ENCODE assay signal across 27 cellular contexts in genomic region chr12:109704371-109705098, GRCh38. TPM values are rescaled to one million over a fixed set of nuclear protein-coding genes. Genes with fewer than 3 reads are reported as not detected.
A peak's percentile ranks its signal among the peaks of the same experiment; 100 is the strongest.
DNase-seq lines count a peak whose midpoint lies in the region; ATAC-seq, FAIRE-seq and TF ChIP-seq lines count a peak whose summit lies in the region.
"Had no signal": no experiment of that assay in that cellular context is flagged by ENCODE, and none has a peak within 500 bp of the region (broad histone marks: within the 10 kb centered on the region; RNA-seq: fewer than 3 reads in every experiment).

No MANE protein-coding gene starts in this region.

- WGBS in HepG2 (ENCODE audit: low lambda C conversion rate), result 68% methylated on average over 4 of the region's 4 CpGs
- 52% methylated on average over 3 of the region's 4 CpGs for WGBS in right lobe of liver (ENCODE audit: insufficient coverage, low coverage, low lambda C conversion rate, missing lambda C conversion rate)
- WGBS in K562 (ENCODE audit: insufficient coverage, low coverage, missing lambda C conversion rate), result 2% methylated on average over 4 of the region's 4 CpGs

- TF ChIP-seq CTCF in HepG2 (CRISPR knock-in tag; IDR thresholded peaks at IDR 0.05), result no peak
- no peak for TF ChIP-seq CTCF in right lobe of liver (IDR thresholded peaks at IDR 0.05)
- no peak for TF ChIP-seq CTCF in K562 (IDR thresholded peaks at IDR 0.05 in 2 of 3, conservative IDR thresholded peaks at IDR 0.05 in 1 of 3; ENCODE audit: insufficient read depth in 2 of 3, low read depth in 1 of 3, low read length in 3 of 3)
- TF ChIP-seq CTCF in osteoblast (IDR thresholded peaks at IDR 0.05; ENCODE audit: extremely low read depth, low read depth, low read length), result no peak
- TF ChIP-seq CTCF in osteocyte (IDR thresholded peaks at IDR 0.05), result no peak

- H3K27me3 Mint-ChIP-seq in osteocyte (ENCODE audit: unreplicated experiment), result peaks cover 2% of the 10 kb centered on the region

- intact Hi-C loops in HepG2 (cut with micrococcal nuclease; ENCODE audit: unreplicated experiment) (no loop called here), right lobe of liver (cut with DNase I) (no loop called here), K562 (cut with micrococcal nuclease) (no loop called here)

- H3K27ac ChIP-seq in HepG2 (ENCODE audit: extremely low read length, insufficient read depth, low read length) (no peak overlapping the region), right lobe of liver (no peak overlapping the region), K562 (ENCODE audit: extremely low read depth, low read depth, low read length) (no peak overlapping the region), osteoblast (ENCODE audit: low read depth, low read length) (no peak overlapping the region)
- H3K27ac ChIP-seq: BLaER1 had no signal

- peaks cover 34% of the 10 kb centered on the region for H3K4me1 ChIP-seq in HepG2 (ENCODE audit: insufficient read depth, low read length)
- H3K4me1 ChIP-seq in right lobe of liver, result peaks cover 0 to 19% (median 9%) of the 10 kb centered on the region in 4 donors
- peaks cover 2 to 4% of the 10 kb centered on the region in 2 experiments; a peak in 3 of 5 replicates for H3K4me1 ChIP-seq in K562 (replicated peaks in 1 of 2; ENCODE audit: control insufficient read depth in 2 of 2, insufficient read depth in 2 of 2, low read length in 2 of 2)
- no peaks in the 10 kb centered on the region for H3K4me1 ChIP-seq in osteoblast (ENCODE audit: insufficient read depth, low read length)

- DNase-seq in HepG2 (ENCODE audit: low spot score), result no peak
- DNase-seq in right lobe of liver, result no peak
- no peak for DNase-seq in K562 (ENCODE audit: extremely low read depth in 1 of 4, low spot score in 3 of 4)
- peak; percentile 30 for DNase-seq in osteoblast (ENCODE audit: insufficient read length, low spot score, missing footprints)
- DNase-seq in activated CD8-positive, alpha-beta memory T cell treated with anti-CD3 and anti-CD28 coated beads, Interleukin-2, amount 50 U/mL, for 4 hours, result no peak
- no peak for DNase-seq in osteocyte (ENCODE audit: extremely low spot score, unreplicated experiment)
- DNase-seq: 8988T; ACHN; BE2C; C1 segment of cervical spinal cord; CD4-positive, alpha-beta memory T cell; CD4-positive, CD25-positive, alpha-beta regulatory T cell; CD8-positive, alpha-beta memory T cell; COR-L47; DMS 273 treated with DMSO at 0.1 percent for 48 hours; DMS153; DMS53; DMS79; DND-41; EL; GDM1 had no signal

- no peaks in the 10 kb centered on the region for H3K36me3 Mint-ChIP-seq in osteocyte (ENCODE audit: unreplicated experiment)
- H3K36me3 Mint-ChIP-seq: CD14-positive monocyte; CD4-positive, alpha-beta memory T cell; CD4-positive, CD25-positive, alpha-beta regulatory T cell; CD8-positive, alpha-beta memory T cell had no signal

- no peak overlapping the region for H3K27ac Mint-ChIP-seq in osteocyte (ENCODE audit: unreplicated experiment)
- H3K27ac Mint-ChIP-seq: CD14-positive monocyte; CD4-positive, alpha-beta memory T cell; CD4-positive, CD25-positive, alpha-beta regulatory T cell; CD8-positive, alpha-beta memory T cell had no signal

- ATAC-seq in HepG2, result no peak
- no peak for ATAC-seq in right lobe of liver
- no peak for ATAC-seq in K562
- ATAC-seq: GM12878 had no signal

- TF ChIP-seq POLR2A in HepG2 (IDR thresholded peaks at IDR 0.05; ENCODE audit: insufficient read depth in 1 of 2, low read depth in 2 of 2, low read length in 2 of 2), result no peak
- TF ChIP-seq POLR2A in right lobe of liver (IDR thresholded peaks at IDR 0.05), result no peak
- no peak for TF ChIP-seq POLR2A in K562 (conservative IDR thresholded peaks at IDR 0.05)

- H4K20me1 ChIP-seq in HepG2 (ENCODE audit: insufficient read depth, low read length) (no peaks in the 10 kb centered on the region), K562 (replicated peaks; ENCODE audit: control insufficient read depth, insufficient read depth, low read length) (peaks cover 8% of the 10 kb centered on the region), osteoblast (ENCODE audit: insufficient read depth, low read length) (no peaks in the 10 kb centered on the region)
- H4K20me1 ChIP-seq: BLaER1 had no signal

- in situ Hi-C loops in HepG2 (cut with HindIII; ENCODE audit: extremely low pct_ligation_motif_present, low pct_unique_long_range_greater_than_20kb) (no loop called here), K562 (cut with MboI) (no loop called here)

- H3K27me3 ChIP-seq in HepG2 (ENCODE audit: control insufficient read depth in 1 of 2, insufficient read depth in 2 of 2, low read length in 2 of 2), result peaks cover 0 to 1% of the 10 kb centered on the region in 2 experiments; a peak in 2 of 5 replicates
- no peaks in the 10 kb centered on the region for H3K27me3 ChIP-seq in right lobe of liver
- H3K27me3 ChIP-seq in K562 (ENCODE audit: control insufficient read depth in 2 of 2, insufficient read depth in 2 of 2, low read length in 2 of 2), result peaks cover 0 to 18% of the 10 kb centered on the region in 2 experiments; a peak in 1 of 5 replicates
- H3K27me3 ChIP-seq in osteoblast (ENCODE audit: insufficient read depth, low read length), result peaks cover 7% of the 10 kb centered on the region
- H3K27me3 ChIP-seq: BE2C had no signal

- H3K4me3 ChIP-seq in HepG2 (replicated peaks in 1 of 3; ENCODE audit: insufficient read depth in 1 of 3, low read depth in 2 of 3, low read length in 3 of 3) (no peak overlapping the region), right lobe of liver (no peak overlapping the region), K562 (no peak overlapping the region), osteoblast (ENCODE audit: insufficient read depth, low read length) (no peak overlapping the region)
- H3K4me3 ChIP-seq: BLaER1, GM12878 had no signal

- H3K9me3 ChIP-seq in HepG2 (ENCODE audit: low read length) (no peaks in the 10 kb centered on the region), right lobe of liver (no peaks in the 10 kb centered on the region), K562 (replicated peaks; ENCODE audit: control insufficient read depth, insufficient read depth, low read depth, low read length) (no peaks in the 10 kb centered on the region), osteoblast (ENCODE audit: low read depth, low read length) (no peaks in the 10 kb centered on the region)
- H3K9me3 ChIP-seq: BE2C, BLaER1 had no signal

- CTCF ChIA-PET in HepG2 (lab: Yijun Ruan, JAX; ENCODE audit: low intra/inter-chr PET ratio, low total read pairs) (no interaction called here), K562 (lab: Yijun Ruan, JAX; ENCODE audit: low intra/inter-chr PET ratio) (interaction anchor here (0.7 kb wide), 1 partner anchor 249 kb away, joined by 3 read pairs; no protein-coding TSS in a partner anchor)

- H3K4me2 ChIP-seq in HepG2 (ENCODE audit: low read depth, low read length), result no peak overlapping the region
- H3K4me2 ChIP-seq in K562 (ENCODE audit: insufficient read depth, low read length), result no peak overlapping the region
- H3K4me2 ChIP-seq in osteoblast (ENCODE audit: insufficient read depth, low read length), result no peak overlapping the region
- H3K4me2 ChIP-seq: BLaER1 had no signal

- H3K9me3 Mint-ChIP-seq in osteocyte (ENCODE audit: unreplicated experiment), result no peaks in the 10 kb centered on the region
- H3K9me3 Mint-ChIP-seq: CD14-positive monocyte; CD4-positive, alpha-beta memory T cell; CD4-positive, CD25-positive, alpha-beta regulatory T cell; CD8-positive, alpha-beta memory T cell had no signal

- H3K9ac ChIP-seq in HepG2 (ENCODE audit: insufficient read depth, low read depth, low read length) (no peak overlapping the region), K562 (ENCODE audit: insufficient read depth in 1 of 2, low read depth in 2 of 2, low read length in 2 of 2) (no peak overlapping the region)
- H3K9ac ChIP-seq: BLaER1 had no signal

- no peaks in the 10 kb centered on the region for H3K4me1 Mint-ChIP-seq in osteocyte (ENCODE audit: unreplicated experiment)
- H3K4me1 Mint-ChIP-seq: CD14-positive monocyte; CD4-positive, alpha-beta memory T cell; CD4-positive, CD25-positive, alpha-beta regulatory T cell; CD8-positive, alpha-beta memory T cell had no signal

- TF ChIP-seq EP300 in HepG2 (IDR thresholded peaks at IDR 0.05; ENCODE audit: low read depth in 2 of 2, low read length in 2 of 2), result no peak
- TF ChIP-seq EP300 in HepG2 (CRISPR knock-in tag; IDR thresholded peaks at IDR 0.05; ENCODE audit: borderline replicate concordance), result no peak
- no peak for TF ChIP-seq EP300 in K562 (IDR thresholded peaks at IDR 0.05; ENCODE audit: low read length)

- no peak for FAIRE-seq in HepG2 (lab: Jason Lieb, UNC)
- FAIRE-seq in K562 (lab: Jason Lieb, UNC), result no peak
- FAIRE-seq: A204.1, GM12878, GM12892, GM18507 had no signal

- H2AFZ ChIP-seq in HepG2 (ENCODE audit: low read length) (no peak overlapping the region), K562 (ENCODE audit: low read depth, low read length) (no peak overlapping the region), osteoblast (ENCODE audit: low read length) (no peak overlapping the region)

- TF ChIP-seq RAD21 in HepG2 (CRISPR knock-in tag; IDR thresholded peaks at IDR 0.05), result no peak
- TF ChIP-seq RAD21 in K562 (CRISPR knock-in tag; conservative IDR thresholded peaks at IDR 0.05 in 1 of 2, IDR thresholded peaks at IDR 0.05 in 1 of 2), result no peak

- H3K36me3 ChIP-seq in HepG2 (replicated peaks in 1 of 2; ENCODE audit: control insufficient read depth in 1 of 2, insufficient read depth in 2 of 2, low read length in 2 of 2) (no peaks in the 10 kb centered on the region), right lobe of liver (no peaks in the 10 kb centered on the region), K562 (ENCODE audit: control insufficient read depth, insufficient read depth, low read length) (no peaks in the 10 kb centered on the region), osteoblast (ENCODE audit: insufficient read depth, low read length) (no peaks in the 10 kb centered on the region)
- H3K36me3 ChIP-seq: BE2C, BLaER1 had no signal

- peaks cover 6% of the 10 kb centered on the region for H3K9me1 ChIP-seq in K562 (ENCODE audit: control insufficient read depth, insufficient read depth, low read length)

- no peak overlapping the region for H3K4me3 Mint-ChIP-seq in osteocyte (ENCODE audit: unreplicated experiment)
- H3K4me3 Mint-ChIP-seq: CD14-positive monocyte; CD4-positive, alpha-beta memory T cell; CD4-positive, CD25-positive, alpha-beta regulatory T cell; CD8-positive, alpha-beta memory T cell had no signal

- POLR2A ChIA-PET in HepG2 (lab: Yijun Ruan, JAX), result no interaction called here
- POLR2A ChIA-PET in K562 (lab: Yijun Ruan, JAX), result interaction anchor here (0.5 kb wide), 1 partner anchor 122 kb away, joined by 3 read pairs; no protein-coding TSS in a partner anchor

- no TSS peak for BruUV-seq in HepG2 (replicated peaks; lab: Mats Ljungman, UMichigan)
- BruUV-seq in K562 (replicated peaks; lab: Mats Ljungman, UMichigan), result no TSS peak

- H3K79me2 ChIP-seq in HepG2 (ENCODE audit: insufficient read depth, low read length), result no peaks in the 10 kb centered on the region
- H3K79me2 ChIP-seq in K562 (ENCODE audit: control insufficient read depth, insufficient read depth, low read length), result no peaks in the 10 kb centered on the region
- H3K79me2 ChIP-seq in osteoblast (ENCODE audit: insufficient read depth, low read length), result no peaks in the 10 kb centered on the region

RNA-seq across cellular contexts. Expression of gene FAM222A, which starts 9.1 kb away (rescaled TPM):
- total RNA-seq in HepG2 (2016; rRNA removed; fragmentation: Illumina TruSeq; extraction: Trizol) (7.2 and 9.6 TPM in 2 replicates), right lobe of liver (1 to 10 TPM in 5 of 6 experiments, under 1 TPM in 1; 0.34 to 4.3 (median 1.2) TPM), K562 (2014; rRNA removed) (0.14 and 0.49 TPM in 2 replicates), K562 (2014; rRNA removed; fragmentation: Illumina TruSeq; extraction: Trizol) (0.06 and 0.07 TPM in 2 replicates), K562 (2015; rRNA removed; fragmentation: Illumina TruSeq; extraction: Trizol) (0.26 and 0.36 TPM in 2 replicates), K562 (2021) (0.29 and 0.83 TPM in 2 replicates), osteoblast (0.29 and 0.36 TPM in 2 replicates), osteocyte (1.2 and 1.5 TPM in 2 replicates)
- total RNA-seq in HepG2 (2016; cell fraction: cytosol; rRNA removed; fragmentation: Illumina TruSeq; extraction: Trizol; ENCODE audit: low read depth), result 1.9 and 2.5 TPM in 2 replicates
- total RNA-seq in HepG2 (2016; cell fraction: insoluble cytoplasmic fraction; rRNA removed; fragmentation: Illumina TruSeq; extraction: Trizol), result 5.6 and 8.3 TPM in 2 replicates
- total RNA-seq in HepG2 (2016; cell fraction: membrane; rRNA removed; fragmentation: Illumina TruSeq; extraction: Trizol), result 7.5 TPM in 2 replicates
- total RNA-seq in HepG2 (2016; cell fraction: nucleus; rRNA removed; fragmentation: Illumina TruSeq; extraction: Trizol), result 7.0 and 7.5 TPM in 2 replicates
- polyA plus RNA-seq in HepG2 (2011; rRNA removed) (2.7 and 3.7 TPM in 2 replicates), K562 (2011; rRNA removed) (0.04 and 0.05 TPM in 2 replicates), K562 (2014; fragmentation: Illumina TruSeq; extraction: Trizol) (0.10 and 0.18 TPM in 2 replicates), K562 (2014; fragmentation: Nextera tagmentation; extraction: Ambion mirVana) (under 1 TPM in 1 of 2 experiments, not detected in 1; 0.03 TPM), K562 (2014; rRNA removed) (0.11 and 0.36 TPM in 2 replicates)
- 2.0 and 3.0 TPM in 2 replicates for polyA plus RNA-seq in HepG2 (2011; cell fraction: cytosol; rRNA removed)
- polyA plus RNA-seq in HepG2 (2011; cell fraction: nucleus; rRNA removed), result 3.8 and 4.7 TPM in 2 replicates
- 2.5 and 2.9 TPM in 2 replicates for polyA plus RNA-seq in HepG2 (2012)
- 2.5 and 2.6 TPM in 2 replicates for polyA plus RNA-seq in HepG2 (2016; cell fraction: cytosol; fragmentation: Illumina TruSeq; extraction: Trizol; ENCODE audit: low read depth)
- polyA plus RNA-seq in HepG2 (2016; cell fraction: insoluble cytoplasmic fraction; fragmentation: Illumina TruSeq; extraction: Trizol; ENCODE audit: low read depth), result 9.4 and 11.8 TPM in 2 replicates
- polyA plus RNA-seq in HepG2 (2016; cell fraction: membrane; fragmentation: Illumina TruSeq; extraction: Trizol; ENCODE audit: low read depth), result 8.4 and 9.5 TPM in 2 replicates
- 9.3 and 9.9 TPM in 2 replicates for polyA plus RNA-seq in HepG2 (2016; cell fraction: nucleus; fragmentation: Illumina TruSeq; extraction: Trizol; ENCODE audit: insufficient read depth, low read depth)
- polyA minus RNA-seq in HepG2 (2011; rRNA and poly(A)+ RNA removed; ENCODE audit: low replicate concordance), result 2.9 and 8.9 TPM in 2 replicates
- polyA minus RNA-seq in HepG2 (2011; cell fraction: cytosol; rRNA and poly(A)+ RNA removed), result 3.6 and 4.0 TPM in 2 replicates
- 7.9 and 8.2 TPM in 2 replicates for polyA minus RNA-seq in HepG2 (2011; cell fraction: nucleus; rRNA and poly(A)+ RNA removed)
- total RNA-seq in K562 (2011; cell fraction: chromatin; rRNA removed; ENCODE audit: low replicate concordance), result 0.21 TPM in 1 of 2 replicates, not detected in the other
- total RNA-seq in K562 (2011; cell fraction: nucleolus; rRNA removed), result 0.33 and 0.39 TPM in 2 replicates
- not detected in 2 replicates for total RNA-seq in K562 (2011; cell fraction: nucleoplasm; rRNA removed)
- polyA plus RNA-seq in K562 (2011; cell fraction: cytosol; rRNA removed), result 0.10 and 0.46 TPM in 2 replicates
- 0.06 and 0.18 TPM in 2 replicates for polyA plus RNA-seq in K562 (2011; cell fraction: nucleus; rRNA removed)
- 0.35 and 0.40 TPM in 2 replicates for polyA plus RNA-seq in K562 (2012)
- 0.06 TPM in 1 of 2 replicates, not detected in the other for polyA minus RNA-seq in K562 (2011; rRNA and poly(A)+ RNA removed)
- polyA minus RNA-seq in K562 (2011; cell fraction: cytosol; rRNA and poly(A)+ RNA removed), result 0.29 TPM in 1 of 2 replicates, not detected in the other
- polyA minus RNA-seq in K562 (2011; cell fraction: nucleus; rRNA and poly(A)+ RNA removed), result 0.40 and 0.56 TPM in 2 replicates
- polyA plus RNA-seq: CD14-positive monocyte had no signal

Comparison
In these comparisons a context has a peak if more than half of its experiments do, and no peak if none do; other contexts are left out.
1. Of the 241 proteins assayed by ChIP-seq in both HepG2 and K562: peak only in HepG2: none; only in K562: NFIC; in both: ZKSCAN8; in neither: 239.